10 cellular contexts compared by ENCODE assay signal in the genomic region with DNA sequence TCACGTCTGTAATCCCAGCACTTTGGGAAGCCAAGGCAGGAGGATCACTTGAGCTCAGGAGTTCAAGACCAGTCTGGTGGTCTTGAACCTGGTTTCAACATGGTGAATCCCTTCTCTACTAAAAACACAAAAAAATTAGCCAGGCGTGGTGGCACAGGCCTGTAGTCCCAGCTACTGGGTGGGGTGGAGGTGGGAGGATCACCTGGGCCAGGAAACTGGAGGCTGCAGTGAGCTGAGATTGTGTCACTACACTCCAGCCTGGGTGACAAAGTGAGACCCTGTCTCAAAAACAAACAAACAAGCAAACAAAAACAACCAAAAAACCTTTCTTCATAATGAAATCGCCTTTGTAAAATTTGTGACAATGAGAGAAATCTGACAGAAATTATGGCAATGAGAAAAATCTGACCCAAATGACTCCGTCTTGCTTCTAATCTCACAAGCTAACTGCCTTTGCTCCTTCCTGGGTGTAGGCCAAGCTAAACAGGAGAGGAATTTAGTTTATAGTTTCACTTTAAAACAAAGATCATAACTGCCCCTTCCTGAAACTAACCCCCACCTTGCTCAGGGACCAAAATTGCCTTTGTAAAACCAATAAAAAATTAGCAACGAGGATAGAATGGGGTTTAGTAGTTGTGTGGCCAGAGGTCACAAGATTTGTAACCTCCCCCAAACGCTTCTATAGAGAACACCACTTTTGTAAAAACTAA.
DNase-seq lines count a peak whose midpoint lies in the region; ATAC-seq and TF ChIP-seq lines count a peak whose summit lies in the region.
"Had no signal": no experiment of that assay in that cellular context is flagged by ENCODE, and none has a peak within 500 bp of the region (broad histone marks: within the 10 kb centered on the region; RNA-seq: fewer than 3 reads in every experiment).

No MANE protein-coding gene starts in this region.

- intact Hi-C loops in ovary (cut with DNase I) = loop anchor here in 1 of 4 donors (10.0 kb wide), 1 partner anchor 169 kb away; a partner anchor contains a TSS

- no peak for DNase-seq in central memory CD8-positive, alpha-beta T cell (ENCODE audit: low spot score in 2 of 2)
- DNase-seq in renal cortical epithelial cell (ENCODE audit: low read depth) = peak; percentile 66
- no peak for DNase-seq in ovary
- DNase-seq: NCI-H774 had no signal

- 51 to 61% (median 51%) methylated on average over 6 of the region's 6 CpGs for WGBS in ovary, 3 donors

- H3K4me1 ChIP-seq in HUES48 (ENCODE audit: control insufficient read depth, insufficient read depth, low read length) = peaks cover 42% of the 10 kb centered on the region
- peaks cover 9% of the 10 kb centered on the region for H3K4me1 ChIP-seq in ovary (ENCODE audit: insufficient read depth)

- no peaks in the 10 kb centered on the region for H3K36me3 Mint-ChIP-seq in central memory CD8-positive, alpha-beta T cell (ENCODE audit: insufficient read depth)

- H3K27me3 ChIP-seq in HUES48 (ENCODE audit: control insufficient read depth, insufficient read depth, low read length) = no peaks in the 10 kb centered on the region
- no peaks in the 10 kb centered on the region for H3K27me3 ChIP-seq in ovary

- ATAC-seq in GM18907 (IDR thresholded peaks at IDR 0.05; ENCODE audit: unreplicated experiment) = peak; percentile 4
- no peak for ATAC-seq in central memory CD8-positive, alpha-beta T cell (replicated peaks; ENCODE audit: extremely low read depth, poor library complexity, severe bottlenecking)
- no peak for ATAC-seq in HG03565 (IDR thresholded peaks at IDR 0.05; ENCODE audit: unreplicated experiment)
- ATAC-seq in HG02870 (IDR thresholded peaks at IDR 0.05; ENCODE audit: unreplicated experiment) = no peak
- no peak for ATAC-seq in GM18867 (IDR thresholded peaks at IDR 0.05; ENCODE audit: unreplicated experiment)

- peak overlapping the region; percentile 50 for H3K27ac Mint-ChIP-seq in central memory CD8-positive, alpha-beta T cell (ENCODE audit: low read depth)

- H3K36me3 ChIP-seq in HUES48 (ENCODE audit: control insufficient read depth, insufficient read depth, low read length) (no peaks in the 10 kb centered on the region), ovary (no peaks in the 10 kb centered on the region)
- H3K36me3 ChIP-seq: neutrophil had no signal

- H3K4me1 Mint-ChIP-seq in central memory CD8-positive, alpha-beta T cell = peaks cover 19% of the 10 kb centered on the region

- TF ChIP-seq POLR2A in ovary (IDR thresholded peaks at IDR 0.05) = no peak

- TF ChIP-seq EP300 in ovary (IDR thresholded peaks at IDR 0.05) = no peak

- H3K9ac ChIP-seq in HUES48 (ENCODE audit: low read depth, low read length) = peak overlapping the region; percentile 16; the same call in 1 of the 2 replicates

- no peaks in the 10 kb centered on the region for H3K9me3 ChIP-seq in HUES48 (ENCODE audit: control insufficient read depth, insufficient read depth, low read length)
- no peaks in the 10 kb centered on the region for H3K9me3 ChIP-seq in ovary
- H3K9me3 ChIP-seq: neutrophil had no signal

- no peak for TF ChIP-seq CTCF in ovary (IDR thresholded peaks at IDR 0.05)

- peak overlapping the region; percentile 16 for H3K4me3 Mint-ChIP-seq in central memory CD8-positive, alpha-beta T cell

- no peak overlapping the region for H3K4me3 ChIP-seq in HUES48 (ENCODE audit: low read depth, low read length)
- no peak overlapping the region for H3K4me3 ChIP-seq in ovary

- H3K27me3 Mint-ChIP-seq in central memory CD8-positive, alpha-beta T cell = peaks cover 44% of the 10 kb centered on the region

- no peaks in the 10 kb centered on the region for H3K9me3 Mint-ChIP-seq in central memory CD8-positive, alpha-beta T cell

- H3K27ac ChIP-seq in HUES48 (ENCODE audit: low read depth, low read length) = peak overlapping the region; percentile 83
- no peak overlapping the region for H3K27ac ChIP-seq in ovary
- H3K27ac ChIP-seq: neutrophil had no signal
